3 cellular contexts compared by ENCODE assay signal in genomic region chr11:70802185-70802584, GRCh38.
"Had no signal": no experiment of that assay in that cellular context is flagged by ENCODE, and none has a peak within 500 bp of the region (broad histone marks: within the 10 kb centered on the region; RNA-seq: fewer than 3 reads in every experiment).

No MANE protein-coding gene starts in this region.

- H3K4me3 ChIP-seq: GM12878 had no signal

- DNase-seq: GDM1, GF-D8 had no signal

- ATAC-seq: GM12878 had no signal
